In the genomic region with DNA sequence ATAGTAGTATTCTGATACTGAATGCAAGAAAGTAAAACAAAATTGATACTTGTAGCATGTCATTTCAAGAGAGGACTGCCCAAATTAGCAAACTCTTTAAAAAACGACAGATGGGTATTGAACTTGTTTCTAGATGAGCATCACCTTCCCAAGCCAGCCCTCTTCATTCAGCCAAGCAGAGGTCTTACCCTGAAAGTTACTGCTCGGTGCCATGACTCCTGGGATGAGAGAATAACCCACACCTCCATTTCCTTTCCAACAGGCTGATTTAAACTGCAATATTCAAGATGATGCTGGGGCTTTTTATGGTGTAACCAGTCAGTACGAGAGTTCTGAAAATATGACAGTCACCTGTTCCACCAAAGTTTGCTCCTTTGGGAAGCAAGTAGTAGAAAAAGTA, we compare ENCODE assay signal across 23 cellular contexts.
A peak's percentile ranks its signal among the peaks of the same experiment; 100 is the strongest.
DNase-seq lines count a peak whose midpoint lies in the region; ATAC-seq, FAIRE-seq and TF ChIP-seq lines count a peak whose summit lies in the region.
"Had no signal": no experiment of that assay in that cellular context is flagged by ENCODE, and none has a peak within 500 bp of the region (broad histone marks: within the 10 kb centered on the region; RNA-seq: fewer than 3 reads in every experiment).

No MANE protein-coding gene starts in this region.

- no peaks in the 10 kb centered on the region for H3K9me3 ChIP-seq in CD8-positive, alpha-beta T cell (ENCODE audit: low read length)
- H3K9me3 ChIP-seq: BLaER1 treated with 17β-estradiol and CSF1 and Interleukin-3, amounts not matched to agents 10 nM and 100 nM had no signal

- H3K4me1 Mint-ChIP-seq in stimulated activated effector memory CD8-positive, alpha-beta T cell treated with anti-CD3 and anti-CD28 coated beads, Interleukin-12 subunit alpha, Interleukin-12 subunit beta, amount 100 ng/mL, for 72 hours = no peaks in the 10 kb centered on the region
- H3K4me1 Mint-ChIP-seq in CD8-positive, alpha-beta T cell (ENCODE audit: low read depth) = no peaks in the 10 kb centered on the region
- H3K4me1 Mint-ChIP-seq: B cell; CD8-positive, alpha-beta memory T cell had no signal

- no peaks in the 10 kb centered on the region for H3K27me3 ChIP-seq in CD8-positive, alpha-beta T cell (ENCODE audit: insufficient read depth, low read length)
- H3K27me3 ChIP-seq: BLaER1 treated with 17β-estradiol and CSF1 and Interleukin-3, amounts not matched to agents 10 nM and 100 nM had no signal

- H3K36me3 ChIP-seq in CD8-positive, alpha-beta T cell (ENCODE audit: insufficient read depth, low read length) = no peaks in the 10 kb centered on the region
- H3K36me3 ChIP-seq: BLaER1 treated with 17β-estradiol and CSF1 and Interleukin-3, amounts not matched to agents 10 nM and 100 nM had no signal

- peak; percentile 57 for ATAC-seq in stimulated activated effector memory CD8-positive, alpha-beta T cell treated with anti-CD3 and anti-CD28 coated beads, Interleukin-12 subunit alpha, Interleukin-12 subunit beta, amount 100 ng/mL, for 72 hours
- ATAC-seq in HG02885 (IDR thresholded peaks at IDR 0.05; ENCODE audit: poor library complexity, unreplicated experiment) = no peak
- no peak for ATAC-seq in CD8-positive, alpha-beta T cell

- CTCF ChIA-PET in CD8-positive, alpha-beta T cell (lab: Charles Lee) = no interaction called here

- no peak overlapping the region for H3K27ac Mint-ChIP-seq in stimulated activated effector memory CD8-positive, alpha-beta T cell treated with anti-CD3 and anti-CD28 coated beads, Interleukin-12 subunit alpha, Interleukin-12 subunit beta, amount 100 ng/mL, for 72 hours
- H3K27ac Mint-ChIP-seq in CD8-positive, alpha-beta T cell = no peak overlapping the region
- H3K27ac Mint-ChIP-seq: B cell; CD4-positive, alpha-beta T cell had no signal

- H3K9me3 Mint-ChIP-seq in stimulated activated effector memory CD8-positive, alpha-beta T cell treated with anti-CD3 and anti-CD28 coated beads, Interleukin-12 subunit alpha, Interleukin-12 subunit beta, amount 100 ng/mL, for 72 hours = no peaks in the 10 kb centered on the region
- no peaks in the 10 kb centered on the region for H3K9me3 Mint-ChIP-seq in CD8-positive, alpha-beta T cell
- H3K9me3 Mint-ChIP-seq: CD4-positive, alpha-beta T cell; CD8-positive, alpha-beta memory T cell had no signal

- intact Hi-C loops in CD8-positive, alpha-beta T cell (cut with DNase I, micrococcal nuclease) = no loop called here

- FAIRE-seq in GM12892 (lab: Jason Lieb, UNC) = peak; percentile 27
- FAIRE-seq: A204.1, GM12891, GM18507 had no signal

- H3K27me3 Mint-ChIP-seq in CD8-positive, alpha-beta T cell (ENCODE audit: low read depth) = peaks cover 3% of the 10 kb centered on the region

- no peaks in the 10 kb centered on the region for H3K36me3 Mint-ChIP-seq in stimulated activated effector memory CD8-positive, alpha-beta T cell treated with anti-CD3 and anti-CD28 coated beads, Interleukin-12 subunit alpha, Interleukin-12 subunit beta, amount 100 ng/mL, for 72 hours
- no peaks in the 10 kb centered on the region for H3K36me3 Mint-ChIP-seq in CD8-positive, alpha-beta T cell
- H3K36me3 Mint-ChIP-seq: CD8-positive, alpha-beta memory T cell had no signal

- POLR2A ChIA-PET in CD8-positive, alpha-beta T cell (lab: Charles Lee) = no interaction called here

- no peak for TF ChIP-seq CTCF in GM12865 (IDR thresholded peaks at IDR 0.05; ENCODE audit: insufficient read depth, low read depth, low read length, missing control alignments)
- no peak for TF ChIP-seq CTCF in CD8-positive, alpha-beta T cell (IDR thresholded peaks at IDR 0.05)

- DNase-seq in GM12865 (ENCODE audit: low read depth) (peak; percentile 46), GM12892 (ENCODE audit: insufficient read length) (no peak)
- DNase-seq in stimulated activated effector memory CD8-positive, alpha-beta T cell treated with anti-CD3 and anti-CD28 coated beads, Interleukin-12 subunit alpha, Interleukin-12 subunit beta, amount 100 ng/mL, for 72 hours (ENCODE audit: low spot score in 2 of 2) = no peak
- DNase-seq in CD8-positive, alpha-beta T cell = no peak
- DNase-seq: 8988T; ACHN; CD4-positive, alpha-beta T cell; CD8-positive, alpha-beta memory T cell; COR-L47; DMS 273 treated with DMSO at 0.1 percent for 48 hours; DMS153; DMS53; DMS79; DND-41; EL; GDM1 had no signal

- no peak overlapping the region for H3K4me3 ChIP-seq in GM12865 (ENCODE audit: low read depth, low read length)
- no peak overlapping the region for H3K4me3 ChIP-seq in CD8-positive, alpha-beta T cell (ENCODE audit: low read depth, low read length)
- H3K4me3 ChIP-seq: BLaER1 treated with 17β-estradiol and CSF1 and Interleukin-3, amounts not matched to agents 10 nM and 100 nM had no signal

- H3K4me1 ChIP-seq in CD8-positive, alpha-beta T cell (ENCODE audit: insufficient read depth, low read length) = no peaks in the 10 kb centered on the region
- H3K4me1 ChIP-seq: BLaER1 treated with 17β-estradiol and CSF1 and Interleukin-3, amounts not matched to agents 10 nM and 100 nM had no signal

- TF ChIP-seq POLR2A in GM12892 (IDR thresholded peaks at IDR 0.05; ENCODE audit: low read depth, low read length) = no peak

- no peak overlapping the region for H3K27ac ChIP-seq in CD8-positive, alpha-beta T cell (ENCODE audit: low read depth, low read length)
- H3K27ac ChIP-seq: BLaER1 treated with 17β-estradiol and CSF1 and Interleukin-3, amounts not matched to agents 10 nM and 100 nM; C4-2B had no signal

- no peak overlapping the region for H3K4me3 Mint-ChIP-seq in stimulated activated effector memory CD8-positive, alpha-beta T cell treated with anti-CD3 and anti-CD28 coated beads, Interleukin-12 subunit alpha, Interleukin-12 subunit beta, amount 100 ng/mL, for 72 hours
- no peak overlapping the region for H3K4me3 Mint-ChIP-seq in CD8-positive, alpha-beta T cell
- H3K4me3 Mint-ChIP-seq: B cell; CD4-positive, alpha-beta T cell; CD8-positive, alpha-beta memory T cell had no signal
